14 cellular contexts compared by ENCODE assay signal in genomic region chr3:142288032-142288638, GRCh38.
"Had no signal": no experiment of that assay in that cellular context is flagged by ENCODE, and none has a peak within 500 bp of the region (broad histone marks: within the 10 kb centered on the region; RNA-seq: fewer than 3 reads in every experiment).

No MANE protein-coding gene starts in this region.

- H3K27ac ChIP-seq: right atrium auricular region, skin epidermis had no signal

- H3K36me3 ChIP-seq: right atrium auricular region had no signal

- DNase-seq: activated CD4-positive, alpha-beta memory T cell treated with anti-CD3 and anti-CD28 coated beads, Interleukin-2, amount 10 ng/mL, durations not matched to agents 7 days and 5 days; activated CD4-positive, alpha-beta T cell treated with anti-CD3 and anti-CD28 coated beads for 4 hours; activated naive CD4-positive, alpha-beta T cell treated with anti-CD3 and anti-CD28 coated beads, Interleukin-2, amount 10 ng/mL, durations not matched to agents 7 days and 5 days; activated T-cell treated with anti-CD3 and anti-CD28 coated beads, Interleukin-2, amount 50 U/mL, for 24 hours; hippocampal formation; left ventricle myocardium superior; occipital lobe; stimulated activated CD4-positive, alpha-beta T cell treated with anti-CD3 and anti-CD28 coated beads, Interleukin-15, amount 100 ng/mL, for 24 hours; stimulated activated CD4-positive, alpha-beta T cell treated with anti-CD3 and anti-CD28 coated beads, Interleukin-4, amount 100 ng/mL, for 4 hours; stimulated activated CD8-positive, alpha-beta memory T cell treated with anti-CD3 and anti-CD28 coated beads, Interleukin-4, amount 100 ng/mL, for 48 hours; stimulated activated naive CD4-positive, alpha-beta T cell treated with Interleukin-2 at 50 U/mL for 16 hours; substantia nigra had no signal

- H3K4me1 ChIP-seq: right atrium auricular region had no signal

- H3K27me3 ChIP-seq: right atrium auricular region had no signal

- H3K4me3 ChIP-seq: right atrium auricular region, skin epidermis had no signal
